ENCODE assay signal across 1 cellular context in the genomic region with DNA sequence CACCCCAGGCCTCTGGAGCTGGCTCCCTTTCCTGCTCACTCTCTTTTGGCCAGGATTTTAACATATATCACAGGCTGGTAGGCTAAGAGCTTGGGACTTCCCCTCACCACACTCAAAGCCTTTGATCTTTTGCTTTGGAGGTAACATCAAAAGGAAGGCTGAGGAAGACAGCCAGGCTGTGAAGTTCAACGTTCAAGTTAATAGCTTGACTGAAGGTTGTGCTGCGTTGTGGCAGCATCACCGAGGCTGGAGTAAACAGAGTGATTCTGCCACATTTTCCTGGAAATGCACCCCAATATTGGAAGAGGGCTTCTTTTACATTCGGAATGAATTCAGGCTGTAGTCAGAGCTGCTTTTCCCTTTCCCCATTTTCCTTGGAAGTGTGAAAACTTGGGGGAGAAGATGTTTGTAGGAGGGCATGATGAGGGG.
TF ChIP-seq lines count a peak whose summit lies in the region.

No MANE protein-coding gene starts in this region.

TF ChIP-seq in GM12878, 131 proteins besides CTCF, POLR2A, EP300 and RAD21 (continued from another document):
- TF ChIP-seq TCF7 (IDR thresholded peaks at IDR 0.05; ENCODE audit: borderline replicate concordance) (peak; percentile 80), EED (IDR thresholded peaks at IDR 0.05; ENCODE audit: low read depth) (no peak), TCF12 (IDR thresholded peaks at IDR 0.05; ENCODE audit: low read depth, low read length) (no peak), RUNX3 (IDR thresholded peaks at IDR 0.05; ENCODE audit: low read length) (peak; percentile 21; the same call in 1 of the 2 replicates)
- TF ChIP-seq, protein P1, sequence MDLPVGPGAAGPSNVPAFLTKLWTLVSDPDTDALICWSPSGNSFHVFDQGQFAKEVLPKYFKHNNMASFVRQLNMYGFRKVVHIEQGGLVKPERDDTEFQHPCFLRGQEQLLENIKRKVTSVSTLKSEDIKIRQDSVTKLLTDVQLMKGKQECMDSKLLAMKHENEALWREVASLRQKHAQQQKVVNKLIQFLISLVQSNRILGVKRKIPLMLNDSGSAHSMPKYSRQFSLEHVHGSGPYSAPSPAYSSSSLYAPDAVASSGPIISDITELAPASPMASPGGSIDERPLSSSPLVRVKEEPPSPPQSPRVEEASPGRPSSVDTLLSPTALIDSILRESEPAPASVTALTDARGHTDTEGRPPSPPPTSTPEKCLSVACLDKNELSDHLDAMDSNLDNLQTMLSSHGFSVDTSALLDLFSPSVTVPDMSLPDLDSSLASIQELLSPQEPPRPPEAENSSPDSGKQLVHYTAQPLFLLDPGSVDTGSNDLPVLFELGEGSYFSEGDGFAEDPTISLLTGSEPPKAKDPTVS (IDR thresholded peaks at IDR 0.05; ENCODE audit: low read depth, low read length) = no peak
